In genomic region chr11:13278620-13279486, GRCh38 we compare ENCODE assay signal across 8 cellular contexts. TPM values are rescaled to one million over a fixed set of nuclear protein-coding genes. Genes with fewer than 3 reads are reported as not detected.
A peak's percentile ranks its signal among the peaks of the same experiment; 100 is the strongest.
DNase-seq lines count a peak whose midpoint lies in the region; ATAC-seq and TF ChIP-seq lines count a peak whose summit lies in the region.

No MANE protein-coding gene starts in this region.

- no peaks in the 10 kb centered on the region for H3K9me2 ChIP-seq in GM23248 (ENCODE audit: insufficient read depth)

- peaks cover 20% of the 10 kb centered on the region for H3K4me1 ChIP-seq in GM23248 (ENCODE audit: insufficient read depth)

- peak overlapping the region; percentile 86 for H3K4me3 ChIP-seq in GM23248

- H3K36me3 Mint-ChIP-seq in CD14-positive monocyte: peaks cover 25 to 29% of the 10 kb centered on the region in 2 donors
- peaks cover 12% of the 10 kb centered on the region for H3K36me3 Mint-ChIP-seq in activated naive CD8-positive, alpha-beta T cell treated with anti-CD3 and anti-CD28 coated beads, Interleukin-2, amount 10 ng/mL, durations not matched to agents 7 days and 5 days
- peaks cover 9 to 18% of the 10 kb centered on the region in 2 donors for H3K36me3 Mint-ChIP-seq in stimulated activated naive B cell treated with anti-CD40 and anti-IgM and Interleukin-4, amounts not matched to agents 10 μg/mL and 1 μg/mL and 100 μg/mL, for 72 hours

- peak overlapping the region; percentile 83 for H3K9ac ChIP-seq in GM23248

- no peaks in the 10 kb centered on the region for H3K27me3 ChIP-seq in GM23248 (replicated peaks; ENCODE audit: insufficient read depth)

- in situ Hi-C loops in GM23248 (cut with MboI): no loop called here

- H3K4me1 Mint-ChIP-seq in CD14-positive monocyte: peaks cover 52% of the 10 kb centered on the region
- peaks cover 52% of the 10 kb centered on the region for H3K4me1 Mint-ChIP-seq in activated naive CD8-positive, alpha-beta T cell treated with anti-CD3 and anti-CD28 coated beads, Interleukin-2, amount 10 ng/mL, durations not matched to agents 7 days and 5 days
- H3K4me1 Mint-ChIP-seq in stimulated activated naive B cell treated with anti-CD40 and anti-IgM and Interleukin-4, amounts not matched to agents 10 μg/mL and 1 μg/mL and 100 μg/mL, for 72 hours: peaks cover 18 to 42% of the 10 kb centered on the region in 2 donors

- peak overlapping the region; percentile 83 for H2AFZ ChIP-seq in GM23248

- H3K27ac ChIP-seq in GM23248: peak overlapping the region; percentile 56; the same call in 1 of the 2 replicates

- peaks cover 25% of the 10 kb centered on the region for H3F3A ChIP-seq in GM23248 (ENCODE audit: insufficient read depth)

- no peak for ATAC-seq in activated naive CD8-positive, alpha-beta T cell treated with anti-CD3 and anti-CD28 coated beads, Interleukin-2, amount 10 ng/mL, durations not matched to agents 7 days and 5 days (ENCODE audit: low read depth)
- ATAC-seq in stimulated activated naive B cell treated with anti-CD40 and anti-IgM and Interleukin-4, amounts not matched to agents 10 μg/mL and 1 μg/mL and 100 μg/mL, for 72 hours (replicated peaks): no peak

- 3 to 5% methylated on average over 52 to 59 of the region's 61 CpGs for WGBS in GM23248 (ENCODE audit: low coverage in 1 of 2, low lambda C conversion rate in 2 of 2, missing lambda C conversion rate in 2 of 2), 2 experiments

- H3K27me3 Mint-ChIP-seq in CD14-positive monocyte (ENCODE audit: low read depth in 3 of 3): peaks cover 43 to 63% (median 61%) of the 10 kb centered on the region in 3 donors
- peaks cover 28% of the 10 kb centered on the region for H3K27me3 Mint-ChIP-seq in activated naive CD8-positive, alpha-beta T cell treated with anti-CD3 and anti-CD28 coated beads, Interleukin-2, amount 10 ng/mL, durations not matched to agents 7 days and 5 days
- H3K27me3 Mint-ChIP-seq in stimulated activated naive B cell treated with anti-CD40 and anti-IgM and Interleukin-4, amounts not matched to agents 10 μg/mL and 1 μg/mL and 100 μg/mL, for 72 hours: peaks cover 14 to 20% of the 10 kb centered on the region in 2 donors

- peaks cover 0 to 13% (median 0%) of the 10 kb centered on the region in 7 donors for H3K9me3 Mint-ChIP-seq in CD14-positive monocyte
- H3K9me3 Mint-ChIP-seq in activated naive CD8-positive, alpha-beta T cell treated with anti-CD3 and anti-CD28 coated beads, Interleukin-2, amount 10 ng/mL, durations not matched to agents 7 days and 5 days: no peaks in the 10 kb centered on the region
- H3K9me3 Mint-ChIP-seq in stimulated activated naive B cell treated with anti-CD40 and anti-IgM and Interleukin-4, amounts not matched to agents 10 μg/mL and 1 μg/mL and 100 μg/mL, for 72 hours: no peaks in the 10 kb centered on the region

- no peak for DNase-seq in CD14-positive monocyte (ENCODE audit: low spot score)
- peak; percentile 40 for DNase-seq in GM23248
- DNase-seq in activated naive CD8-positive, alpha-beta T cell treated with anti-CD3 and anti-CD28 coated beads, Interleukin-2, amount 10 ng/mL, durations not matched to agents 7 days and 5 days: no peak
- DNase-seq in iPS-NIHi11 (ENCODE audit: low spot score): peak; percentile 23
- DNase-seq in stimulated activated naive B cell treated with anti-CD40 and anti-IgM and Interleukin-4, amounts not matched to agents 10 μg/mL and 1 μg/mL and 100 μg/mL, for 72 hours: no peak
- DNase-seq in activated effector memory CD4-positive, alpha-beta T cell treated with anti-CD3 and anti-CD28 coated beads, Interleukin-2, amount 50 U/mL, for 16 hours: no peak
- DNase-seq in KG1 (lab: John Stamatoyannopoulos, UW): no peak
- DNase-seq in middle frontal gyrus (ENCODE audit: extremely low spot score, low spot score): no peak

- H3K4me2 ChIP-seq in GM23248 (ENCODE audit: unreplicated experiment): peak overlapping the region; percentile 91

- no peak for TF ChIP-seq CTCF in CD14-positive monocyte (IDR thresholded peaks at IDR 0.05)

- no peaks in the 10 kb centered on the region for H3K36me3 ChIP-seq in GM23248 (ENCODE audit: low read depth)

- no peaks in the 10 kb centered on the region for H3K9me3 ChIP-seq in GM23248 (ENCODE audit: low read depth)

- POLR2A ChIA-PET in activated naive CD8-positive, alpha-beta T cell treated with anti-CD3 and anti-CD28 coated beads, Interleukin-2, amount 10 ng/mL, durations not matched to agents 7 days and 5 days (lab: Charles Lee): interaction anchor here (0.6 to 2.8 kb wide), 8 partner anchors 12 to 165 kb away, joined by 3 to 9 read pairs (median 4); no protein-coding TSS in a partner anchor

- peak overlapping the region; percentile 88 to 95 for H3K4me3 Mint-ChIP-seq in CD14-positive monocyte
- peak overlapping the region; percentile 92 for H3K4me3 Mint-ChIP-seq in activated naive CD8-positive, alpha-beta T cell treated with anti-CD3 and anti-CD28 coated beads, Interleukin-2, amount 10 ng/mL, durations not matched to agents 7 days and 5 days
- peak overlapping the region; percentile 82 to 95 for H3K4me3 Mint-ChIP-seq in stimulated activated naive B cell treated with anti-CD40 and anti-IgM and Interleukin-4, amounts not matched to agents 10 μg/mL and 1 μg/mL and 100 μg/mL, for 72 hours

- peak overlapping the region in 4 of 7 donors; percentile 19 to 67 (median 58) for H3K27ac Mint-ChIP-seq in CD14-positive monocyte
- peak overlapping the region; percentile 77 for H3K27ac Mint-ChIP-seq in activated naive CD8-positive, alpha-beta T cell treated with anti-CD3 and anti-CD28 coated beads, Interleukin-2, amount 10 ng/mL, durations not matched to agents 7 days and 5 days
- peak overlapping the region; percentile 79 for H3K27ac Mint-ChIP-seq in stimulated activated naive B cell treated with anti-CD40 and anti-IgM and Interleukin-4, amounts not matched to agents 10 μg/mL and 1 μg/mL and 100 μg/mL, for 72 hours

- intact Hi-C loops in CD14-positive monocyte (cut with micrococcal nuclease): loop anchor here (2.0 to 10.0 kb wide), 3 partner anchors 58 to 388 kb away; partner anchors contain the start of gene BTBD10 (in 2 of the 2)

- peaks cover 60% of the 10 kb centered on the region for H3K79me2 ChIP-seq in GM23248 (ENCODE audit: insufficient read depth)

- peaks cover 3% of the 10 kb centered on the region; the same call in 1 of the 2 replicates for H4K20me1 ChIP-seq in GM23248 (ENCODE audit: insufficient read depth)

RNA-seq across cellular contexts. Expression of gene BMAL1, which starts 1.3 kb away (rescaled TPM):
- polyA plus RNA-seq in CD14-positive monocyte (10 to 100 TPM; 10.2 to 11.5 TPM), GM23248 (2016; fragmentation: Nextera tagmentation; extraction: Ambion mirVana) (31.9 and 34.9 TPM in 2 replicates)
- 41.7 and 66.5 TPM in 2 replicates for total RNA-seq in GM23248 (2014; rRNA removed; shearing (Covaris generic))
- 10 to 100 TPM; 76.8 to 83.3 TPM for total RNA-seq in activated naive CD8-positive, alpha-beta T cell treated with anti-CD3 and anti-CD28 coated beads, Interleukin-2, amount 10 ng/mL, durations not matched to agents 7 days and 5 days

Comparison
In these comparisons a context has a peak if more than half of its experiments do, and no peak if none do; other contexts are left out.
1. DNase-seq: peak in GM23248 (single experiment) and iPS-NIHi11 (single experiment); none in CD14-positive monocyte (single experiment), activated naive CD8-positive, alpha-beta T cell treated with anti-CD3 and anti-CD28 coated beads, Interleukin-2, amount 10 ng/mL, durations not matched to agents 7 days and 5 days (single experiment), stimulated activated naive B cell treated with anti-CD40 and anti-IgM and Interleukin-4, amounts not matched to agents 10 μg/mL and 1 μg/mL and 100 μg/mL, for 72 hours (single experiment), activated effector memory CD4-positive, alpha-beta T cell treated with anti-CD3 and anti-CD28 coated beads, Interleukin-2, amount 50 U/mL, for 16 hours (single experiment), KG1 (single experiment) and middle frontal gyrus (single experiment).
2. Peak in every context shown above with its lines, with median percentiles within 50 percentile points of each other: H3K27ac Mint-ChIP-seq and H3K4me3 Mint-ChIP-seq.